ENCODE assay signal across 11 cellular contexts in the genomic region with DNA sequence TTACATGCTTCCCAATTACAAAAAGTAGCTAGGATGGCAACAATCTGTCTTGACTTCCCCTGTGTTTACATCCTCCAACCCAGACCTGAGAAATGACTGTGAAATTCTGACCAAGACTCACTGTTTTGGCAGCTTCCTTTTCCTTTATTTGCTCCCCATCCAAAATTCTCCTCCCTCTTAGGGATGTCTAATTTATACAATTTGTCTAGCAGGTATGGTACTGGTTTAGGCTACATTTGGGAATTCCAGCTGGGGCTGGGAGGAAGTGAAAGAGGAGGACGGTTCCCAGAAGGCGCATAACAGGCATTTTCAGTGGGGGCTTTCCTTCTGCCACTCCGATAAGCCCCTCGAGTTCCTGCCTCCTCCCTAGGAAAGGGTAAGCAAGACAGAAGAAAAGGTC.
"Had no signal": no experiment of that assay in that cellular context is flagged by ENCODE, and none has a peak within 500 bp of the region (broad histone marks: within the 10 kb centered on the region; RNA-seq: fewer than 3 reads in every experiment).

No MANE protein-coding gene starts in this region.

- H3K27ac ChIP-seq: epithelial cell of prostate, lower lobe of right lung, sigmoid colon had no signal

- ATAC-seq: activated CD8-positive, alpha-beta T cell treated with anti-CD3 and anti-CD28 coated beads for 36 hours; activated T-cell treated with anti-CD3 and anti-CD28 coated beads, Interleukin-2, amount 50 U/mL, for 72 hours had no signal

- H3K36me3 ChIP-seq: lower lobe of right lung, sigmoid colon had no signal

- H3K27me3 ChIP-seq: sigmoid colon had no signal

- DNase-seq: activated CD8-positive, alpha-beta memory T cell treated with anti-CD3 and anti-CD28 coated beads, Interleukin-2, amount 50 U/mL, for 4 hours; activated CD8-positive, alpha-beta T cell treated with anti-CD3 and anti-CD28 coated beads for 36 hours; activated gamma-delta T cell treated with Interleukin-2 at 50 U/mL for 16 hours; activated naive CD8-positive, alpha-beta T cell treated with anti-CD3 and anti-CD28 coated beads for 36 hours; activated T-cell treated with anti-CD3 and anti-CD28 coated beads, Interleukin-2, amount 50 U/mL, for 72 hours; effector CD4-positive, alpha-beta T cell; lower lobe of right lung; sigmoid colon; stimulated activated CD4-positive, alpha-beta T cell treated with anti-CD3 and anti-CD28 coated beads, Interleukin-4, amount 100 ng/mL, for 1 hour had no signal

- FAIRE-seq: bronchial epithelial cell had no signal

- H3K9me3 ChIP-seq: lower lobe of right lung, sigmoid colon had no signal
